11 cellular contexts compared by ENCODE assay signal in the genomic region with DNA sequence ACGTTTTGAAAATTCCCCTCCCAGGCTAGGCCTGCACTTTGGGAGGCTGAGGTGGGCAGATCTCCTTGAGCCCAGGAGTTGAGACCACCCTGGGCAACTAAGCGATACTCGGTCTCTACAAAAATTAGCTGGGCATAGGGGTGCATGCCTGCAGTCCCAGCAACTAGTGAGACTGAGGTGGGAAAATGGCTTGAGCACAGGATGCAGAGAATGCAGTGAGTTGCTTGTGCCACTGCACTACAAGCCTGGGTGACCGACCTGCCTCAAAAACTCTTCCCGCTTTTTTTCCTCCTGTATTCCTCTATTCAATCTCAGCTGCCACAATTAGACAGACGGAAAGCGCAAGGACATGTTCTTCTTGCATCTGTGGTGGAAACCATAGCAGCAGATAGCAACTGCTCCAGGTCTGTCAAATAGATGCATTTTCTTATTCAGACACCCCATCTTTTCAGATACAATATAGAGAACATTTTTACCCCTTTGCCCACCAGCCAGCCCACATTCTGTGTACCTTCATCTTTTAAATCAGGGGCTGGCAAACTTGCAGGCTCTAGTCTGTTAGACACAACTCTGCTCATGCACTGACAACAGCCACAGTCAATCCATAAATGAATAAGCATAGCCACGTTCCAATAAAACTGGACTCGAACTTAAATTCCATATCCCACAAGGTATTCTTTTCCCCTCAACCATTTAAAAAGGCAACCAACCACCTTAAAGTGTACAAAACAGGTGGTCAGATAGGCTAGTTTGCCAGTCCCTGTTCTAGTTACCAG. TPM values are rescaled to one million over a fixed set of nuclear protein-coding genes. Genes with fewer than 3 reads are reported as not detected.
A peak's percentile ranks its signal among the peaks of the same experiment; 100 is the strongest.
DNase-seq lines count a peak whose midpoint lies in the region; ATAC-seq and TF ChIP-seq lines count a peak whose summit lies in the region.
"Had no signal": no experiment of that assay in that cellular context is flagged by ENCODE, and none has a peak within 500 bp of the region (broad histone marks: within the 10 kb centered on the region; RNA-seq: fewer than 3 reads in every experiment).

No MANE protein-coding gene starts in this region.

- H3K4me1 Mint-ChIP-seq in T-helper 1 cell treated with Interleukin-12 subunit alpha and Interleukin-12 subunit beta and Interleukin-4 antibody, amounts not matched to agents 30 μg/mL and 1 μg/mL, for 36 hours (ENCODE audit: low read depth): peaks cover 73% of the 10 kb centered on the region
- peaks cover 89% of the 10 kb centered on the region for H3K4me1 Mint-ChIP-seq in chondrocyte (ENCODE audit: low read depth)

- H3K4me2 ChIP-seq in PC-3 (ENCODE audit: low read length): peak overlapping the region; percentile 15

- H3K9me3 ChIP-seq in PC-3 (ENCODE audit: low read length) (no peaks in the 10 kb centered on the region), gastrocnemius medialis (no peaks in the 10 kb centered on the region)
- H3K9me3 ChIP-seq: HAP-1 had no signal

- H3F3A ChIP-seq in PC-3 (ENCODE audit: low read length, unreplicated experiment): peaks cover 40% of the 10 kb centered on the region

- H3K27me3 Mint-ChIP-seq in T-helper 1 cell treated with Interleukin-12 subunit alpha and Interleukin-12 subunit beta and Interleukin-4 antibody, amounts not matched to agents 30 μg/mL and 1 μg/mL, for 36 hours (ENCODE audit: low read depth): no peaks in the 10 kb centered on the region
- no peaks in the 10 kb centered on the region for H3K27me3 Mint-ChIP-seq in chondrocyte (ENCODE audit: low read depth)

- no peak overlapping the region for H2AFZ ChIP-seq in PC-3 (ENCODE audit: low read length)

- ATAC-seq in PC-3 (no peak), gastrocnemius medialis (no peak), GM21723 (IDR thresholded peaks at IDR 0.05; ENCODE audit: unreplicated experiment) (no peak)

- peaks cover 50% of the 10 kb centered on the region for H3K79me2 ChIP-seq in PC-3 (ENCODE audit: low read length)

- peaks cover 68% of the 10 kb centered on the region for H4K20me1 ChIP-seq in PC-3 (ENCODE audit: low read length)

- in situ Hi-C loops in gastrocnemius medialis (cut with MboI; ENCODE audit: low sequenced_read_pairs in 4 of 4): no loop called here

- no peak for DNase-seq in T-helper 1 cell
- no peak for DNase-seq in PC-3
- no peak for DNase-seq in chondrocyte (ENCODE audit: low spot score)
- DNase-seq in gastrocnemius medialis: no peak
- no peak for DNase-seq in amniotic stem cell (lab: John Stamatoyannopoulos, UW)
- no peak for DNase-seq in SKM-1 treated with dmso at 0.1 percent for 144 hours (lab: John Stamatoyannopoulos, UW; ENCODE audit: unreplicated experiment)
- DNase-seq: MM.1S, NCI-H748 treated with DMSO at 0.1 percent for 48 hours had no signal

- H3K36me3 ChIP-seq in PC-3 (ENCODE audit: low read depth, low read length) (peaks cover 46% of the 10 kb centered on the region), gastrocnemius medialis (peaks cover 8 to 61% of the 10 kb centered on the region in 2 donors)

- H3K4me3 Mint-ChIP-seq in T-helper 1 cell treated with Interleukin-12 subunit alpha and Interleukin-12 subunit beta and Interleukin-4 antibody, amounts not matched to agents 30 μg/mL and 1 μg/mL, for 36 hours: peak overlapping the region; percentile 70
- no peak overlapping the region for H3K4me3 Mint-ChIP-seq in chondrocyte (ENCODE audit: unreplicated experiment)

- no TSS peak for BruUV-seq in PC-3 (replicated peaks; lab: Mats Ljungman, UMichigan)

- no peaks in the 10 kb centered on the region for H3K27me3 ChIP-seq in PC-3 (ENCODE audit: low read length)
- H3K27me3 ChIP-seq in gastrocnemius medialis: no peaks in the 10 kb centered on the region

- peak overlapping the region; percentile 82 for H3K27ac Mint-ChIP-seq in T-helper 1 cell treated with Interleukin-12 subunit alpha and Interleukin-12 subunit beta and Interleukin-4 antibody, amounts not matched to agents 30 μg/mL and 1 μg/mL, for 36 hours
- H3K27ac Mint-ChIP-seq in chondrocyte (ENCODE audit: unreplicated experiment): peak overlapping the region; percentile 34

- POLR2A ChIA-PET in PC-3 (lab: Charles Lee; ENCODE audit: unreplicated experiment): no interaction called here

- no peak overlapping the region for H3K27ac ChIP-seq in PC-3 (ENCODE audit: low read length)
- H3K27ac ChIP-seq in gastrocnemius medialis: peak overlapping the region; percentile 62 to 100 (median 66)

- H3K9ac ChIP-seq in PC-3 (ENCODE audit: low read length): no peak overlapping the region

- TF ChIP-seq POLR2A in gastrocnemius medialis (IDR thresholded peaks at IDR 0.05): peak in 1 of 2 donors; percentile 8

- intact Hi-C loops in PC-3 (cut with micrococcal nuclease): no loop called here
- intact Hi-C loops in gastrocnemius medialis (cut with DNase I; ENCODE audit: low total_unique reads): loop anchor here (10.0 kb wide), 1 partner anchor 1191 kb away; no protein-coding TSS in a partner anchor

- CTCF ChIA-PET in PC-3 (lab: Charles Lee): no interaction called here

- H3K4me1 ChIP-seq in PC-3 (ENCODE audit: insufficient read depth, low read length) (peaks cover 68% of the 10 kb centered on the region), gastrocnemius medialis (peaks cover 80 to 87% of the 10 kb centered on the region in 2 donors)

- peaks cover 73% of the 10 kb centered on the region for H3K36me3 Mint-ChIP-seq in T-helper 1 cell treated with Interleukin-12 subunit alpha and Interleukin-12 subunit beta and Interleukin-4 antibody, amounts not matched to agents 30 μg/mL and 1 μg/mL, for 36 hours (ENCODE audit: low read depth)
- peaks cover 43% of the 10 kb centered on the region for H3K36me3 Mint-ChIP-seq in chondrocyte (ENCODE audit: low read depth)

- H3K4me3 ChIP-seq in PC-3 (ENCODE audit: low read length) (no peak overlapping the region), gastrocnemius medialis (peak overlapping the region in 1 of 4 donors; percentile 16)
- H3K4me3 ChIP-seq: HAP-1 had no signal

- H3K9me3 Mint-ChIP-seq in T-helper 1 cell treated with Interleukin-12 subunit alpha and Interleukin-12 subunit beta and Interleukin-4 antibody, amounts not matched to agents 30 μg/mL and 1 μg/mL, for 36 hours: no peaks in the 10 kb centered on the region
- no peaks in the 10 kb centered on the region for H3K9me3 Mint-ChIP-seq in chondrocyte (ENCODE audit: low read depth)

- TF ChIP-seq CTCF in PC-3 (conservative IDR thresholded peaks at IDR 0.05; ENCODE audit: low read depth, low read length): no peak
- TF ChIP-seq CTCF in chondrocyte (IDR thresholded peaks at IDR 0.05): no peak
- TF ChIP-seq CTCF in gastrocnemius medialis (IDR thresholded peaks at IDR 0.05 in 4 of 5, conservative IDR thresholded peaks at IDR 0.05 in 1 of 5): no peak

- H3K9me2 ChIP-seq in PC-3 (replicated peaks; ENCODE audit: low read length): no peaks in the 10 kb centered on the region

RNA-seq across cellular contexts. Expression of a gene that starts 4.8 kb away (rescaled TPM):
- 948 and 982 TPM in 2 replicates for total RNA-seq in PC-3 (2014; rRNA removed)
- total RNA-seq in chondrocyte: 2,987 to 3,118 TPM (median 2,990 TPM) in 3 replicates
- total RNA-seq in gastrocnemius medialis: 1,000 to 10,000 TPM; 4,595 to 7,577 (median 5,951) TPM
